Comparison of ENCODE assay signal across 15 cellular contexts in the genomic region with DNA sequence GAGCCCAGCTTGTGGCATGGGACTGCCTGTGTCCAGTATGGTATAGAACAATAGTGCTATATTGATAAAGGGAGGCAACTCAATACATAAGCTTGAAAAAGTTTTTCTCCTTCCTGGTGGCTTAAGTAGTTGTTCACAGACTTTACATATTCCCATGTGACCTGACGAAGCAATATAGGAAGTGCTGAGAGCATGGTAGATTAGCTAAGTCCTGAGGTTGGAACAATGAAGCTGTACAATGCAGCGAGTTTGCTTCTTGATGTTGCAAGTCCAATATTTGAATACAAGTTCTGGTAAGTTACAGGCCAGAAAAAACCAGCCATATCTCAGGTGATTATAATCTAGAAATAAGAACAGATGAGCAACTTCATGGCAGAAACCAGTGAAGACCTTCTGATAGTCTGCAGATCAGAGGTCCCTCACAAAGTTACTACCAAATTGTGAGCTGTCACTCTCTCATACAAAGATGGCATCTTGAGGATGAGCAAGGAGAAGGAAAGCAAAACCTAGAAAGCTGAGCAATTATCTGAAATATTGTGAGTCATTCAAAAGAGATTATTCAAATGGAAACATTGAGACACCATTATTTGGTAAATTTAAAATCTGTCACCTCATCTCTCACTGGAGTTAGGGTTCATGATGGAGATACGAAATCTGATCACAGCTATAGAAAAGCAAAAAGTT.
A peak's percentile ranks its signal among the peaks of the same experiment; 100 is the strongest.
DNase-seq lines count a peak whose midpoint lies in the region; ATAC-seq, FAIRE-seq and TF ChIP-seq lines count a peak whose summit lies in the region.
"Had no signal": no experiment of that assay in that cellular context is flagged by ENCODE, and none has a peak within 500 bp of the region (broad histone marks: within the 10 kb centered on the region; RNA-seq: fewer than 3 reads in every experiment).

No MANE protein-coding gene starts in this region.

- peak overlapping the region; percentile 80 for H3K27ac Mint-ChIP-seq in activated T-cell treated with anti-CD3 and anti-CD28 coated beads, Interleukin-2, amount 50 U/mL, for 72 hours
- H3K27ac Mint-ChIP-seq in activated naive CD8-positive, alpha-beta T cell treated with anti-CD3 and anti-CD28 coated beads, Interleukin-2, amount 50 U/mL, for 24 hours: peak overlapping the region; percentile 67
- H3K27ac Mint-ChIP-seq in stimulated activated naive CD8-positive, alpha-beta T cell treated with anti-CD3 and anti-CD28 coated beads, Interleukin-15, Interleukin-2, amounts not matched to agents 100 ng/mL and 50 ng/mL, for 24 hours: peak overlapping the region; percentile 43

- peaks cover 40% of the 10 kb centered on the region for H3K4me1 Mint-ChIP-seq in activated T-cell treated with anti-CD3 and anti-CD28 coated beads, Interleukin-2, amount 50 U/mL, for 72 hours (ENCODE audit: low read depth)
- H3K4me1 Mint-ChIP-seq in activated naive CD8-positive, alpha-beta T cell treated with anti-CD3 and anti-CD28 coated beads, Interleukin-2, amount 50 U/mL, for 24 hours: peaks cover 33% of the 10 kb centered on the region
- peaks cover 23% of the 10 kb centered on the region for H3K4me1 Mint-ChIP-seq in stimulated activated naive CD8-positive, alpha-beta T cell treated with anti-CD3 and anti-CD28 coated beads, Interleukin-15, Interleukin-2, amounts not matched to agents 100 ng/mL and 50 ng/mL, for 24 hours (ENCODE audit: low read depth)

- peaks cover 0 to 4% of the 10 kb centered on the region in 2 donors for H3K36me3 Mint-ChIP-seq in activated T-cell treated with anti-CD3 and anti-CD28 coated beads, Interleukin-2, amount 50 U/mL, for 72 hours (ENCODE audit: insufficient read depth in 2 of 2)
- no peaks in the 10 kb centered on the region for H3K36me3 Mint-ChIP-seq in activated naive CD8-positive, alpha-beta T cell treated with anti-CD3 and anti-CD28 coated beads, Interleukin-2, amount 50 U/mL, for 24 hours (ENCODE audit: low read depth)
- H3K36me3 Mint-ChIP-seq in stimulated activated naive CD8-positive, alpha-beta T cell treated with anti-CD3 and anti-CD28 coated beads, Interleukin-15, Interleukin-2, amounts not matched to agents 100 ng/mL and 50 ng/mL, for 24 hours (ENCODE audit: low read depth): no peaks in the 10 kb centered on the region

- H3K4me3 Mint-ChIP-seq in activated T-cell treated with anti-CD3 and anti-CD28 coated beads, Interleukin-2, amount 50 U/mL, for 72 hours: peak overlapping the region in 1 of 2 donors; percentile 26
- H3K4me3 Mint-ChIP-seq in activated naive CD8-positive, alpha-beta T cell treated with anti-CD3 and anti-CD28 coated beads, Interleukin-2, amount 50 U/mL, for 24 hours: peak overlapping the region; percentile 13
- peak overlapping the region; percentile 15 for H3K4me3 Mint-ChIP-seq in stimulated activated naive CD8-positive, alpha-beta T cell treated with anti-CD3 and anti-CD28 coated beads, Interleukin-15, Interleukin-2, amounts not matched to agents 100 ng/mL and 50 ng/mL, for 24 hours

- H3K9me3 Mint-ChIP-seq in activated T-cell treated with anti-CD3 and anti-CD28 coated beads, Interleukin-2, amount 50 U/mL, for 72 hours: peaks cover 3 to 4% of the 10 kb centered on the region in 2 donors
- peaks cover 12% of the 10 kb centered on the region for H3K9me3 Mint-ChIP-seq in activated naive CD8-positive, alpha-beta T cell treated with anti-CD3 and anti-CD28 coated beads, Interleukin-2, amount 50 U/mL, for 24 hours
- peaks cover 6% of the 10 kb centered on the region for H3K9me3 Mint-ChIP-seq in stimulated activated naive CD8-positive, alpha-beta T cell treated with anti-CD3 and anti-CD28 coated beads, Interleukin-15, Interleukin-2, amounts not matched to agents 100 ng/mL and 50 ng/mL, for 24 hours

- no peak for FAIRE-seq in RCC 7860 (lab: Jason Lieb, UNC)
- FAIRE-seq: keratinocyte, small intestine had no signal

- H3K27me3 Mint-ChIP-seq in activated T-cell treated with anti-CD3 and anti-CD28 coated beads, Interleukin-2, amount 50 U/mL, for 72 hours (ENCODE audit: low read depth): no peaks in the 10 kb centered on the region
- H3K27me3 Mint-ChIP-seq in activated naive CD8-positive, alpha-beta T cell treated with anti-CD3 and anti-CD28 coated beads, Interleukin-2, amount 50 U/mL, for 24 hours: no peaks in the 10 kb centered on the region
- H3K27me3 Mint-ChIP-seq in stimulated activated naive CD8-positive, alpha-beta T cell treated with anti-CD3 and anti-CD28 coated beads, Interleukin-15, Interleukin-2, amounts not matched to agents 100 ng/mL and 50 ng/mL, for 24 hours: no peaks in the 10 kb centered on the region

- H3K27ac ChIP-seq in HL-60 (replicated peaks): peak overlapping the region; percentile 43
- H3K27ac ChIP-seq: colonic mucosa had no signal

- no peak overlapping the region for H3K4me3 ChIP-seq in HL-60 (replicated peaks; ENCODE audit: insufficient read depth, low read length)
- H3K4me3 ChIP-seq: colonic mucosa had no signal

- DNase-seq in activated T-cell treated with anti-CD3 and anti-CD28 coated beads, Interleukin-2, amount 50 U/mL, for 72 hours: peak in 1 of 2 donors; percentile 24
- no peak for DNase-seq in activated T-cell treated with anti-CD3 and anti-CD28 coated beads, Interleukin-2, amount 50 U/mL, for 1 hour
- DNase-seq in HL-60 (ENCODE audit: low read depth in 1 of 2, low spot score in 1 of 2) (peak; percentile 32 to 65), HuH-7 (ENCODE audit: low spot score) (no peak), GM10266 (ENCODE audit: extremely low spot score) (no peak), RCC 7860 (ENCODE audit: low spot score) (no peak)
- no peak for DNase-seq in activated naive CD8-positive, alpha-beta T cell treated with anti-CD3 and anti-CD28 coated beads, Interleukin-2, amount 50 U/mL, for 24 hours
- DNase-seq: colonic mucosa, DMS 273 treated with DMSO at 0.1 percent for 48 hours, head of caudate nucleus, NCI-H2081, NCI-H774, small intestine had no signal

- ATAC-seq in activated T-cell treated with anti-CD3 and anti-CD28 coated beads, Interleukin-2, amount 50 U/mL, for 72 hours (replicated peaks in 1 of 2): peak; percentile 96 to 98
- peak; percentile 83 for ATAC-seq in activated naive CD8-positive, alpha-beta T cell treated with anti-CD3 and anti-CD28 coated beads, Interleukin-2, amount 50 U/mL, for 24 hours

- H3K27me3 ChIP-seq in HL-60 (ENCODE audit: insufficient read depth, poor library complexity, severe bottlenecking): no peaks in the 10 kb centered on the region
- H3K27me3 ChIP-seq: colonic mucosa had no signal

- TF ChIP-seq CTCF in HL-60 (IDR thresholded peaks at IDR 0.05; ENCODE audit: insufficient read depth, low read length) (no peak), GM10266 (IDR thresholded peaks at IDR 0.05; ENCODE audit: control insufficient read depth, insufficient read depth, low read depth, missing control alignments) (no peak)

Comparison
In these comparisons a context has a peak if more than half of its experiments do, and no peak if none do; other contexts are left out.
1. DNase-seq: peak in HL-60 (2 of 2); none in activated T-cell treated with anti-CD3 and anti-CD28 coated beads, Interleukin-2, amount 50 U/mL, for 1 hour (single experiment), activated naive CD8-positive, alpha-beta T cell treated with anti-CD3 and anti-CD28 coated beads, Interleukin-2, amount 50 U/mL, for 24 hours (single experiment), HuH-7 (single experiment), GM10266 (single experiment) and RCC 7860 (single experiment).
2. Peak in every context shown above with its lines, with median percentiles within 50 percentile points of each other: H3K27ac Mint-ChIP-seq.